ENCODE assay signal across 8 cellular contexts in genomic region chr2:189673661-189674373, GRCh38. TPM values are rescaled to one million over a fixed set of nuclear protein-coding genes. Genes with fewer than 3 reads are reported as not detected.
DNase-seq lines count a peak whose midpoint lies in the region; ATAC-seq and TF ChIP-seq lines count a peak whose summit lies in the region.

No MANE protein-coding gene starts in this region.

- peaks cover 14% of the 10 kb centered on the region for H3K36me3 ChIP-seq in right atrium auricular region

- H3K4me3 Mint-ChIP-seq in activated naive CD4-positive, alpha-beta T cell treated with anti-CD3 and anti-CD28 coated beads for 36 hours: peak overlapping the region; percentile 89
- H3K4me3 Mint-ChIP-seq in activated T-helper 1 cell treated with anti-CD3 and anti-CD28 coated beads, Interleukin-12 subunit alpha, Interleukin-12 subunit beta, Interleukin-2, Interleukin-4 antibody, amounts not matched to agents 30 ng/mL and 10 ng/mL and 1 ng/mL, durations not matched to agents 14 hours and 24 hours and 36 hours: peak overlapping the region; percentile 69
- H3K4me3 Mint-ChIP-seq in stimulated activated memory B cell treated with anti-CD40 and anti-IgM and Interleukin-4, amounts not matched to agents 10 μg/mL and 1 μg/mL and 100 μg/mL, for 72 hours: peak overlapping the region; percentile 95

- peak overlapping the region; percentile 40 for H3K27ac Mint-ChIP-seq in activated naive CD4-positive, alpha-beta T cell treated with anti-CD3 and anti-CD28 coated beads for 36 hours
- peak overlapping the region; percentile 55 for H3K27ac Mint-ChIP-seq in activated T-helper 1 cell treated with anti-CD3 and anti-CD28 coated beads, Interleukin-12 subunit alpha, Interleukin-12 subunit beta, Interleukin-2, Interleukin-4 antibody, amounts not matched to agents 30 ng/mL and 10 ng/mL and 1 ng/mL, durations not matched to agents 14 hours and 24 hours and 36 hours
- H3K27ac Mint-ChIP-seq in stimulated activated memory B cell treated with anti-CD40 and anti-IgM and Interleukin-4, amounts not matched to agents 10 μg/mL and 1 μg/mL and 100 μg/mL, for 72 hours: peak overlapping the region; percentile 98

- ATAC-seq in stimulated activated memory B cell treated with anti-CD40 and anti-IgM and Interleukin-4, amounts not matched to agents 10 μg/mL and 1 μg/mL and 100 μg/mL, for 72 hours: peak; percentile 34
- no peak for ATAC-seq in HG02610 (IDR thresholded peaks at IDR 0.05; ENCODE audit: unreplicated experiment)

- peak overlapping the region; percentile 66 to 71 for H3K4me3 ChIP-seq in right atrium auricular region

- H3K4me1 ChIP-seq in right atrium auricular region: peaks cover 0 to 16% of the 10 kb centered on the region in 2 donors

- no peak for DNase-seq in activated naive CD4-positive, alpha-beta T cell treated with anti-CD3 and anti-CD28 coated beads for 36 hours
- no peak for DNase-seq in activated naive CD4-positive, alpha-beta T cell treated with anti-CD3 and anti-CD28 coated beads, Interleukin-2, amount 50 U/mL, for 16 hours
- DNase-seq in activated T-helper 1 cell treated with anti-CD3 and anti-CD28 coated beads, Interleukin-12 subunit alpha, Interleukin-12 subunit beta, Interleukin-2, Interleukin-4 antibody, amounts not matched to agents 30 ng/mL and 10 ng/mL and 1 ng/mL, durations not matched to agents 14 hours and 24 hours and 36 hours (ENCODE audit: low spot score): no peak
- no peak for DNase-seq in right atrium auricular region (ENCODE audit: low spot score)
- no peak for DNase-seq in COLO668 (lab: John Stamatoyannopoulos, UW; ENCODE audit: unreplicated experiment)
- no peak for DNase-seq in NCI-H446 (lab: John Stamatoyannopoulos, UW)

- H3K9me3 Mint-ChIP-seq in activated naive CD4-positive, alpha-beta T cell treated with anti-CD3 and anti-CD28 coated beads for 36 hours: peaks cover 13% of the 10 kb centered on the region
- peaks cover 14% of the 10 kb centered on the region for H3K9me3 Mint-ChIP-seq in activated T-helper 1 cell treated with anti-CD3 and anti-CD28 coated beads, Interleukin-12 subunit alpha, Interleukin-12 subunit beta, Interleukin-2, Interleukin-4 antibody, amounts not matched to agents 30 ng/mL and 10 ng/mL and 1 ng/mL, durations not matched to agents 14 hours and 24 hours and 36 hours
- peaks cover 8% of the 10 kb centered on the region for H3K9me3 Mint-ChIP-seq in stimulated activated memory B cell treated with anti-CD40 and anti-IgM and Interleukin-4, amounts not matched to agents 10 μg/mL and 1 μg/mL and 100 μg/mL, for 72 hours

- H3K27ac ChIP-seq in right atrium auricular region: peak overlapping the region; percentile 97 to 98

- H3K4me1 Mint-ChIP-seq in activated naive CD4-positive, alpha-beta T cell treated with anti-CD3 and anti-CD28 coated beads for 36 hours (ENCODE audit: low read depth): peaks cover 30% of the 10 kb centered on the region
- H3K4me1 Mint-ChIP-seq in activated T-helper 1 cell treated with anti-CD3 and anti-CD28 coated beads, Interleukin-12 subunit alpha, Interleukin-12 subunit beta, Interleukin-2, Interleukin-4 antibody, amounts not matched to agents 30 ng/mL and 10 ng/mL and 1 ng/mL, durations not matched to agents 14 hours and 24 hours and 36 hours (ENCODE audit: low read depth): peaks cover 22% of the 10 kb centered on the region
- H3K4me1 Mint-ChIP-seq in stimulated activated memory B cell treated with anti-CD40 and anti-IgM and Interleukin-4, amounts not matched to agents 10 μg/mL and 1 μg/mL and 100 μg/mL, for 72 hours: peaks cover 32% of the 10 kb centered on the region

- H3K9me3 ChIP-seq in right atrium auricular region: peaks cover 0 to 5% of the 10 kb centered on the region in 2 donors

- intact Hi-C loops in activated naive CD4-positive, alpha-beta T cell treated with anti-CD3 and anti-CD28 coated beads for 36 hours (cut with micrococcal nuclease): loop anchor here (1.0 kb wide), 5 partner anchors 13 to 233 kb away; partner anchors contain the start of genes ASNSD1, ORMDL1, PMS1 and WDR75
- intact Hi-C loops in activated T-helper 1 cell treated with anti-CD3 and anti-CD28 coated beads, Interleukin-12 subunit alpha, Interleukin-12 subunit beta, Interleukin-2, Interleukin-4 antibody, amounts not matched to agents 30 ng/mL and 10 ng/mL and 1 ng/mL, durations not matched to agents 14 hours and 24 hours and 36 hours (cut with micrococcal nuclease): loop anchor here (1.0 kb wide), 4 partner anchors 13 to 110 kb away; partner anchors contain the start of genes ASNSD1, ORMDL1, OSGEPL1 and PMS1

- H3K27me3 ChIP-seq in right atrium auricular region: no peaks in the 10 kb centered on the region

- no peak for TF ChIP-seq CTCF in right atrium auricular region (IDR thresholded peaks at IDR 0.05)

- CTCF ChIA-PET in activated naive CD4-positive, alpha-beta T cell treated with anti-CD3 and anti-CD28 coated beads for 36 hours (lab: Charles Lee): interaction anchor here (0.8 to 6.1 kb wide), 10 partner anchors 10 to 93 kb away, joined by 3 to 87 read pairs (median 6); partner anchors contain the start of genes ASNSD1, OSGEPL1 and SLC40A1

- peaks cover 37% of the 10 kb centered on the region for H3K36me3 Mint-ChIP-seq in activated naive CD4-positive, alpha-beta T cell treated with anti-CD3 and anti-CD28 coated beads for 36 hours (ENCODE audit: low read depth)
- H3K36me3 Mint-ChIP-seq in activated T-helper 1 cell treated with anti-CD3 and anti-CD28 coated beads, Interleukin-12 subunit alpha, Interleukin-12 subunit beta, Interleukin-2, Interleukin-4 antibody, amounts not matched to agents 30 ng/mL and 10 ng/mL and 1 ng/mL, durations not matched to agents 14 hours and 24 hours and 36 hours (ENCODE audit: low read depth): peaks cover 40% of the 10 kb centered on the region
- H3K36me3 Mint-ChIP-seq in stimulated activated memory B cell treated with anti-CD40 and anti-IgM and Interleukin-4, amounts not matched to agents 10 μg/mL and 1 μg/mL and 100 μg/mL, for 72 hours: peaks cover 43% of the 10 kb centered on the region

- no peaks in the 10 kb centered on the region for H3K27me3 Mint-ChIP-seq in activated naive CD4-positive, alpha-beta T cell treated with anti-CD3 and anti-CD28 coated beads for 36 hours (ENCODE audit: low read depth)
- H3K27me3 Mint-ChIP-seq in activated T-helper 1 cell treated with anti-CD3 and anti-CD28 coated beads, Interleukin-12 subunit alpha, Interleukin-12 subunit beta, Interleukin-2, Interleukin-4 antibody, amounts not matched to agents 30 ng/mL and 10 ng/mL and 1 ng/mL, durations not matched to agents 14 hours and 24 hours and 36 hours (ENCODE audit: insufficient read depth): no peaks in the 10 kb centered on the region
- H3K27me3 Mint-ChIP-seq in stimulated activated memory B cell treated with anti-CD40 and anti-IgM and Interleukin-4, amounts not matched to agents 10 μg/mL and 1 μg/mL and 100 μg/mL, for 72 hours: no peaks in the 10 kb centered on the region

RNA-seq across cellular contexts. Expression of gene ANKAR, which starts 0.7 kb away (rescaled TPM):
- total RNA-seq in activated naive CD4-positive, alpha-beta T cell treated with anti-CD3 and anti-CD28 coated beads for 36 hours: 1 to 10 TPM; 1.6 to 2.5 TPM
- 4.2 and 5.8 TPM in 2 replicates for total RNA-seq in activated T-helper 1 cell treated with anti-CD3 and anti-CD28 coated beads, Interleukin-12 subunit alpha, Interleukin-12 subunit beta, Interleukin-2, Interleukin-4 antibody, amounts not matched to agents 30 ng/mL and 10 ng/mL and 1 ng/mL, durations not matched to agents 14 hours and 24 hours and 36 hours
- 1 to 10 TPM; 4.9 to 5.1 TPM for total RNA-seq in right atrium auricular region

RNA-seq across cellular contexts. Expression of gene ASNSD1, which starts 12.6 kb away (rescaled TPM):
- 10 to 100 TPM; 35.4 to 38.2 TPM for total RNA-seq in activated naive CD4-positive, alpha-beta T cell treated with anti-CD3 and anti-CD28 coated beads for 36 hours
- total RNA-seq in activated T-helper 1 cell treated with anti-CD3 and anti-CD28 coated beads, Interleukin-12 subunit alpha, Interleukin-12 subunit beta, Interleukin-2, Interleukin-4 antibody, amounts not matched to agents 30 ng/mL and 10 ng/mL and 1 ng/mL, durations not matched to agents 14 hours and 24 hours and 36 hours: 58.4 and 61.2 TPM in 2 replicates
- total RNA-seq in right atrium auricular region: 10 to 100 TPM; 36.7 to 38.8 TPM

Comparison
In these comparisons a context has a peak if more than half of its experiments do, and no peak if none do; other contexts are left out.
1. H3K27ac Mint-ChIP-seq: peak in every context shown above with its lines; median percentile 98 in stimulated activated memory B cell treated with anti-CD40 and anti-IgM and Interleukin-4, amounts not matched to agents 10 μg/mL and 1 μg/mL and 100 μg/mL, for 72 hours; 55 in activated T-helper 1 cell treated with anti-CD3 and anti-CD28 coated beads, Interleukin-12 subunit alpha, Interleukin-12 subunit beta, Interleukin-2, Interleukin-4 antibody, amounts not matched to agents 30 ng/mL and 10 ng/mL and 1 ng/mL, durations not matched to agents 14 hours and 24 hours and 36 hours; 40 in activated naive CD4-positive, alpha-beta T cell treated with anti-CD3 and anti-CD28 coated beads for 36 hours.